11 cellular contexts compared by ENCODE assay signal in genomic region chr22:39489094-39490068, GRCh38. TPM values are rescaled to one million over a fixed set of nuclear protein-coding genes. Genes with fewer than 3 reads are reported as not detected.
A peak's percentile ranks its signal among the peaks of the same experiment; 100 is the strongest.
DNase-seq lines count a peak whose midpoint lies in the region; ATAC-seq, FAIRE-seq and TF ChIP-seq lines count a peak whose summit lies in the region.
"Had no signal": no experiment of that assay in that cellular context is flagged by ENCODE, and none has a peak within 500 bp of the region (broad histone marks: within the 10 kb centered on the region; RNA-seq: fewer than 3 reads in every experiment).

No MANE protein-coding gene starts in this region.

- no peaks in the 10 kb centered on the region for H3K79me2 ChIP-seq in GM23338 (replicated peaks; ENCODE audit: insufficient read depth)
- no peaks in the 10 kb centered on the region for H3K79me2 ChIP-seq in astrocyte (ENCODE audit: insufficient read depth, low read length)

- H3K9me3 ChIP-seq in astrocyte (ENCODE audit: insufficient read depth, low read depth, low read length) (no peaks in the 10 kb centered on the region), mucosa of descending colon (no peaks in the 10 kb centered on the region)

- TF ChIP-seq CTCF in GM23338 (conservative IDR thresholded peaks at IDR 0.05; ENCODE audit: low read depth in 2 of 2) = no peak
- no peak for TF ChIP-seq CTCF in astrocyte (IDR thresholded peaks at IDR 0.05; ENCODE audit: insufficient read depth, low read depth, low read length)
- no peak for TF ChIP-seq CTCF in mucosa of descending colon (IDR thresholded peaks at IDR 0.05)

- H3K9me2 ChIP-seq in GM23338 (ENCODE audit: insufficient read depth) = no peaks in the 10 kb centered on the region

- H3K27ac Mint-ChIP-seq in GM23338 = no peak overlapping the region
- no peak overlapping the region for H3K27ac Mint-ChIP-seq in astrocyte (ENCODE audit: unreplicated experiment)

- FAIRE-seq in astrocyte (lab: Jason Lieb, UNC) = no peak
- FAIRE-seq: RCC 7860 had no signal

- H3K4me3 ChIP-seq in GM23338 (no peak overlapping the region), astrocyte (ENCODE audit: insufficient read depth, low read depth, low read length) (no peak overlapping the region), mucosa of descending colon (no peak overlapping the region)

- H3K27ac ChIP-seq in GM23338 (ENCODE audit: low read depth) (no peak overlapping the region), astrocyte (ENCODE audit: low read depth, low read length) (no peak overlapping the region)

- no peaks in the 10 kb centered on the region; the same call in 1 of the 2 replicates for H4K20me1 ChIP-seq in GM23338 (replicated peaks; ENCODE audit: insufficient read depth)
- H4K20me1 ChIP-seq in astrocyte (ENCODE audit: insufficient read depth, low read length) = no peaks in the 10 kb centered on the region

- H3K9me3 Mint-ChIP-seq in GM23338 (no peaks in the 10 kb centered on the region), astrocyte (ENCODE audit: unreplicated experiment) (no peaks in the 10 kb centered on the region)

- intact Hi-C loops in mucosa of descending colon (cut with DNase I, micrococcal nuclease) = no loop called here

- peaks cover 10% of the 10 kb centered on the region for H3K4me1 Mint-ChIP-seq in GM23338
- H3K4me1 Mint-ChIP-seq in astrocyte (ENCODE audit: low read depth, unreplicated experiment) = peaks cover 5% of the 10 kb centered on the region

- H3K36me3 ChIP-seq in GM23338 (ENCODE audit: insufficient read depth) (no peaks in the 10 kb centered on the region), astrocyte (ENCODE audit: insufficient read depth, low read length) (no peaks in the 10 kb centered on the region), mucosa of descending colon (ENCODE audit: low read depth) (no peaks in the 10 kb centered on the region)

- peak; percentile 34 for DNase-seq in Ammon's horn (ENCODE audit: low spot score)
- no peak for DNase-seq in GM23338 (ENCODE audit: low spot score)
- DNase-seq in astrocyte (ENCODE audit: low read depth) = no peak
- DNase-seq in mucosa of descending colon = peak in 2 of 3 donors; percentile 43 to 54
- no peak for DNase-seq in cortex of kidney (lab: John Stamatoyannopoulos, UW)
- DNase-seq in NOMO-1 treated with DMSO at 0.1 percent for 48 hours (lab: John Stamatoyannopoulos, UW; ENCODE audit: unreplicated experiment) = no peak
- DNase-seq in HCEC 1CT = no peak
- no peak for DNase-seq in globus pallidus (ENCODE audit: low spot score)
- DNase-seq: activated gamma-delta T cell had no signal

- H3K27me3 Mint-ChIP-seq in GM23338 (ENCODE audit: insufficient read depth, low read depth, poor library complexity) (peaks cover 8% of the 10 kb centered on the region), astrocyte (ENCODE audit: low read depth, unreplicated experiment) (peaks cover 1% of the 10 kb centered on the region)

- H2AFZ ChIP-seq in GM23338 (no peak overlapping the region), astrocyte (ENCODE audit: low read depth, low read length) (peak overlapping the region; percentile 5)

- no peaks in the 10 kb centered on the region for H3K36me3 Mint-ChIP-seq in GM23338 (ENCODE audit: low read depth)
- H3K36me3 Mint-ChIP-seq in astrocyte (ENCODE audit: low read depth, unreplicated experiment) = peaks cover 4% of the 10 kb centered on the region

- no peaks in the 10 kb centered on the region for H3K4me1 ChIP-seq in GM23338 (ENCODE audit: insufficient read depth)
- peaks cover 14% of the 10 kb centered on the region for H3K4me1 ChIP-seq in astrocyte (ENCODE audit: insufficient read depth, low read length)
- no peaks in the 10 kb centered on the region for H3K4me1 ChIP-seq in mucosa of descending colon (ENCODE audit: low read depth)

- H3K4me2 ChIP-seq in GM23338 = peak overlapping the region; percentile 33; the same call in 1 of the 2 replicates
- no peak overlapping the region for H3K4me2 ChIP-seq in astrocyte (ENCODE audit: low read length)

- H3K27me3 ChIP-seq in GM23338 (ENCODE audit: insufficient read depth) (no peaks in the 10 kb centered on the region), astrocyte (ENCODE audit: insufficient read depth, low read length) (no peaks in the 10 kb centered on the region)

- H3K9ac ChIP-seq in astrocyte (ENCODE audit: low read length) = no peak overlapping the region

- H3K4me3 Mint-ChIP-seq in GM23338 = peak overlapping the region; percentile 57
- H3K4me3 Mint-ChIP-seq in astrocyte (ENCODE audit: unreplicated experiment) = no peak overlapping the region

- H3F3A ChIP-seq in GM23338 (replicated peaks; ENCODE audit: low read depth) = no peaks in the 10 kb centered on the region

- no peak for ATAC-seq in GM23338
- ATAC-seq in mucosa of descending colon = peak; percentile 69

TF ChIP-seq in GM23338, 12 proteins besides CTCF, POLR2A, EP300 and RAD21 (continues in another document):
- no peak for TF ChIP-seq EZH2 (IDR thresholded peaks at IDR 0.05; ENCODE audit: low read depth, unreplicated experiment)
- TF ChIP-seq, protein P1, sequence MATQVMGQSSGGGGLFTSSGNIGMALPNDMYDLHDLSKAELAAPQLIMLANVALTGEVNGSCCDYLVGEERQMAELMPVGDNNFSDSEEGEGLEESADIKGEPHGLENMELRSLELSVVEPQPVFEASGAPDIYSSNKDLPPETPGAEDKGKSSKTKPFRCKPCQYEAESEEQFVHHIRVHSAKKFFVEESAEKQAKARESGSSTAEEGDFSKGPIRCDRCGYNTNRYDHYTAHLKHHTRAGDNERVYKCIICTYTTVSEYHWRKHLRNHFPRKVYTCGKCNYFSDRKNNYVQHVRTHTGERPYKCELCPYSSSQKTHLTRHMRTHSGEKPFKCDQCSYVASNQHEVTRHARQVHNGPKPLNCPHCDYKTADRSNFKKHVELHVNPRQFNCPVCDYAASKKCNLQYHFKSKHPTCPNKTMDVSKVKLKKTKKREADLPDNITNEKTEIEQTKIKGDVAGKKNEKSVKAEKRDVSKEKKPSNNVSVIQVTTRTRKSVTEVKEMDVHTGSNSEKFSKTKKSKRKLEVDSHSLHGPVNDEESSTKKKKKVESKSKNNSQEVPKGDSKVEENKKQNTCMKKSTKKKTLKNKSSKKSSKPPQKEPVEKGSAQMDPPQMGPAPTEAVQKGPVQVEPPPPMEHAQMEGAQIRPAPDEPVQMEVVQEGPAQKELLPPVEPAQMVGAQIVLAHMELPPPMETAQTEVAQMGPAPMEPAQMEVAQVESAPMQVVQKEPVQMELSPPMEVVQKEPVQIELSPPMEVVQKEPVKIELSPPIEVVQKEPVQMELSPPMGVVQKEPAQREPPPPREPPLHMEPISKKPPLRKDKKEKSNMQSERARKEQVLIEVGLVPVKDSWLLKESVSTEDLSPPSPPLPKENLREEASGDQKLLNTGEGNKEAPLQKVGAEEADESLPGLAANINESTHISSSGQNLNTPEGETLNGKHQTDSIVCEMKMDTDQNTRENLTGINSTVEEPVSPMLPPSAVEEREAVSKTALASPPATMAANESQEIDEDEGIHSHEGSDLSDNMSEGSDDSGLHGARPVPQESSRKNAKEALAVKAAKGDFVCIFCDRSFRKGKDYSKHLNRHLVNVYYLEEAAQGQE (IDR thresholded peaks at IDR 0.05; ENCODE audit: unreplicated experiment) = no peak
- no peak for TF ChIP-seq NANOG (IDR thresholded peaks at IDR 0.05; ENCODE audit: borderline replicate concordance)
- no peak for TF ChIP-seq JUNB (IDR thresholded peaks at IDR 0.05; ENCODE audit: unreplicated experiment)
- no peak for TF ChIP-seq ZNF114 (CRISPR knock-in tag; IDR thresholded peaks at IDR 0.05)
- no peak for TF ChIP-seq CREB1 (CRISPR knock-in tag; IDR thresholded peaks at IDR 0.05; ENCODE audit: low read depth)
- no peak for TF ChIP-seq POLR2AphosphoS5 (IDR thresholded peaks at IDR 0.05; ENCODE audit: low read depth)
- TF ChIP-seq, protein P2, sequence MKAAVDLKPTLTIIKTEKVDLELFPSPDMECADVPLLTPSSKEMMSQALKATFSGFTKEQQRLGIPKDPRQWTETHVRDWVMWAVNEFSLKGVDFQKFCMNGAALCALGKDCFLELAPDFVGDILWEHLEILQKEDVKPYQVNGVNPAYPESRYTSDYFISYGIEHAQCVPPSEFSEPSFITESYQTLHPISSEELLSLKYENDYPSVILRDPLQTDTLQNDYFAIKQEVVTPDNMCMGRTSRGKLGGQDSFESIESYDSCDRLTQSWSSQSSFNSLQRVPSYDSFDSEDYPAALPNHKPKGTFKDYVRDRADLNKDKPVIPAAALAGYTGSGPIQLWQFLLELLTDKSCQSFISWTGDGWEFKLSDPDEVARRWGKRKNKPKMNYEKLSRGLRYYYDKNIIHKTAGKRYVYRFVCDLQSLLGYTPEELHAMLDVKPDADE (IDR thresholded peaks at IDR 0.05) = no peak
- TF ChIP-seq EZH2phosphoT487 (IDR thresholded peaks at IDR 0.05; ENCODE audit: unreplicated experiment) = no peak

RNA-seq across cellular contexts. Expression of gene MIEF1, which starts 12.7 kb away (rescaled TPM):
- 30.0 and 40.1 TPM in 2 replicates for total RNA-seq in GM23338 (2014; rRNA removed; shearing (Covaris generic))
- 12.2 and 13.2 TPM in 2 replicates for polyA plus RNA-seq in GM23338 (2016; fragmentation: Nextera tagmentation; extraction: Ambion mirVana)
- total RNA-seq in astrocyte = 34.2 and 35.6 TPM in 2 replicates
- 10 to 100 TPM; 29.8 to 38.4 (median 34.0) TPM for total RNA-seq in mucosa of descending colon

RNA-seq across cellular contexts. Expression of gene ATF4, which starts 31.0 kb away (rescaled TPM):
- 366 and 446 TPM in 2 replicates for total RNA-seq in GM23338 (2014; rRNA removed; shearing (Covaris generic))
- 553 and 628 TPM in 2 replicates for polyA plus RNA-seq in GM23338 (2016; fragmentation: Nextera tagmentation; extraction: Ambion mirVana)
- total RNA-seq in astrocyte (502 and 508 TPM in 2 replicates), mucosa of descending colon (100 to 1,000 TPM; 201 to 581 (median 205) TPM)

RNA-seq across cellular contexts. Expression of gene MGAT3, which starts 32.6 kb away (rescaled TPM):
- 10.2 and 13.1 TPM in 2 replicates for total RNA-seq in GM23338 (2014; rRNA removed; shearing (Covaris generic))
- polyA plus RNA-seq in GM23338 (2016; fragmentation: Nextera tagmentation; extraction: Ambion mirVana) = 1.6 and 1.7 TPM in 2 replicates
- total RNA-seq in astrocyte (7.9 and 9.7 TPM in 2 replicates), mucosa of descending colon (1 to 10 TPM; 5.1 to 8.5 (median 6.5) TPM)
- total RNA-seq: lung microvascular endothelial cell had no signal

RNA-seq across cellular contexts. Expression of gene RPS19BP1, which starts 43.2 kb away (rescaled TPM):
- 153 and 169 TPM in 2 replicates for total RNA-seq in GM23338 (2014; rRNA removed; shearing (Covaris generic))
- polyA plus RNA-seq in GM23338 (2016; fragmentation: Nextera tagmentation; extraction: Ambion mirVana) = 215 and 216 TPM in 2 replicates
- total RNA-seq in astrocyte = 45.5 and 58.7 TPM in 2 replicates
- 10 to 100 TPM; 59.1 to 77.7 (median 61.2) TPM for total RNA-seq in mucosa of descending colon

Comparison
In these comparisons a context has a peak if more than half of its experiments do, and no peak if none do; other contexts are left out.
1. DNase-seq: peak in Ammon's horn (single experiment) and mucosa of descending colon (2 of 3); none in GM23338 (single experiment), astrocyte (single experiment), cortex of kidney (single experiment), NOMO-1 treated with DMSO at 0.1 percent for 48 hours (single experiment), HCEC 1CT (single experiment) and globus pallidus (single experiment).